Comparison of ENCODE assay signal across 29 cellular contexts in the genomic region with DNA sequence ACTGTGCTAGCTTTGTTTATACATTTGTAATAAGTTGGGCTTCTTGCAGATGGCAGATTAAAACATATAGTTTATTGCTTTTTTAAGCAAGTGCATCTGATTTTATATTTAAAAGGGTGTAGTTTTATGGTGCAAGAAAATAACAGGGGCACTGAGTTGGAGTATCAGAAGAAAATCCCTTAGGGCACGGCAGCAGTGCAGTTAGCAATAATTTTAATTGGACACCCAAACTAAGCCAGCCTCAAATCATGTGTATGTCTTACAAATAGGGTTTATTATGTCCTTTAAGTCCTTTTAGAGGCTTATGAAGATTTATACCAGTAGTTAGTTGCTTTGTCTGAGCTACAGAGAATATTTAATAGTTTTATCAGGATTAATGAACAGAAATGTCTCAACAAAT. TPM values are rescaled to one million over a fixed set of nuclear protein-coding genes. Genes with fewer than 3 reads are reported as not detected.
"Had no signal": no experiment of that assay in that cellular context is flagged by ENCODE, and none has a peak within 500 bp of the region (broad histone marks: within the 10 kb centered on the region; RNA-seq: fewer than 3 reads in every experiment).

No MANE protein-coding gene starts in this region.

- H3K9me3 ChIP-seq: esophagus muscularis mucosa, gastrocnemius medialis, heart left ventricle had no signal

- H3K36me3 ChIP-seq: brain microvascular endothelial cell, esophagus muscularis mucosa, gastrocnemius medialis, heart left ventricle had no signal

- H3K4me1 ChIP-seq: esophagus muscularis mucosa, foreskin keratinocyte, gastrocnemius medialis, heart left ventricle had no signal

- H3K9me3 Mint-ChIP-seq: activated CD8-positive, alpha-beta T cell treated with anti-CD3 and anti-CD28 coated beads for 36 hours; activated T-cell treated with anti-CD3 and anti-CD28 coated beads, Interleukin-2, amount 50 U/mL, for 4 hours; activated T-helper 17 cell treated with anti-CD3 and anti-CD28 coated beads, Interleukin-2, amount 50 U/mL, for 72 hours; central memory CD8-positive, alpha-beta T cell; dendritic cell treated with granulocyte-macrophage colony-stimulating factor and Interleukin-4, amounts not matched to agents 40 ng/mL and 50 ng/mL, for 4 days had no signal

- DNase-seq: activated B cell treated with CpG ODN at 0.5 μM for 24 hours; activated CD4-positive, alpha-beta T cell treated with anti-CD3 and anti-CD28 coated beads for 48 hours; activated CD4-positive, alpha-beta T cell treated with anti-CD3 and anti-CD28 coated beads, Interleukin-2, amount 50 U/mL, for 1 hour; activated CD4-positive, alpha-beta T cell treated with anti-CD3 and anti-CD28 coated beads, Interleukin-2, amount 50 U/mL, for 48 hours; activated CD8-positive, alpha-beta memory T cell treated with anti-CD3 and anti-CD28 coated beads for 24 hours; activated CD8-positive, alpha-beta T cell treated with anti-CD3 and anti-CD28 coated beads for 36 hours; activated effector memory CD4-positive, alpha-beta T cell treated with Interleukin-2 at 50 U/mL for 16 hours; activated gamma-delta T cell treated with Interleukin-2 at 50 U/mL for 16 hours; activated naive CD4-positive, alpha-beta T cell treated with anti-CD3 and anti-CD28 coated beads, Interleukin-2, amount 50 U/mL, for 16 hours; activated naive CD4-positive, alpha-beta T cell treated with Interleukin-2 at 50 U/mL for 16 hours; activated T-cell treated with anti-CD3 and anti-CD28 coated beads, Interleukin-2, amount 50 U/mL, for 4 hours; amniotic stem cell; anterior cingulate cortex; brain microvascular endothelial cell; dorsolateral prefrontal cortex; effector memory CD4-positive, alpha-beta T cell; erythroblast; foreskin keratinocyte; gastrocnemius medialis; glutamatergic neuron; heart left ventricle; T-helper 2 cell had no signal

- H3K4me1 Mint-ChIP-seq: activated B cell treated with CpG ODN at 0.5 μM for 24 hours; activated T-helper 17 cell treated with anti-CD3 and anti-CD28 coated beads, Interleukin-2, amount 50 U/mL, for 72 hours; central memory CD8-positive, alpha-beta T cell had no signal

- H3K27ac ChIP-seq: brain microvascular endothelial cell, coronary artery, dorsolateral prefrontal cortex, esophagus muscularis mucosa, foreskin keratinocyte, gastrocnemius medialis, heart left ventricle had no signal

- H3K27ac Mint-ChIP-seq: activated B cell treated with CpG ODN at 0.5 μM for 24 hours; activated CD8-positive, alpha-beta T cell treated with anti-CD3 and anti-CD28 coated beads for 36 hours; activated naive CD8-positive, alpha-beta T cell; activated T-helper 17 cell treated with anti-CD3 and anti-CD28 coated beads, Interleukin-2, amount 50 U/mL, for 72 hours; dendritic cell treated with granulocyte-macrophage colony-stimulating factor and Interleukin-4, amounts not matched to agents 40 ng/mL and 50 ng/mL, for 4 days had no signal

- H3K4me3 Mint-ChIP-seq: activated B cell treated with CpG ODN at 0.5 μM for 24 hours; activated CD8-positive, alpha-beta T cell treated with anti-CD3 and anti-CD28 coated beads for 36 hours; activated naive CD8-positive, alpha-beta T cell; activated T-cell treated with anti-CD3 and anti-CD28 coated beads, Interleukin-2, amount 50 U/mL, for 4 hours; activated T-helper 17 cell treated with anti-CD3 and anti-CD28 coated beads, Interleukin-2, amount 50 U/mL, for 72 hours; central memory CD8-positive, alpha-beta T cell; dendritic cell treated with granulocyte-macrophage colony-stimulating factor and Interleukin-4, amounts not matched to agents 40 ng/mL and 50 ng/mL, for 4 days had no signal

- H3K27me3 Mint-ChIP-seq: activated B cell treated with CpG ODN at 0.5 μM for 24 hours; activated CD8-positive, alpha-beta T cell treated with anti-CD3 and anti-CD28 coated beads for 36 hours; activated naive CD8-positive, alpha-beta T cell; activated T-helper 17 cell treated with anti-CD3 and anti-CD28 coated beads, Interleukin-2, amount 50 U/mL, for 72 hours; central memory CD8-positive, alpha-beta T cell; dendritic cell treated with granulocyte-macrophage colony-stimulating factor and Interleukin-4, amounts not matched to agents 40 ng/mL and 50 ng/mL, for 4 days had no signal

- H3K4me3 ChIP-seq: coronary artery, dorsolateral prefrontal cortex, esophagus muscularis mucosa, gastrocnemius medialis, heart left ventricle had no signal

- H3K36me3 Mint-ChIP-seq: activated naive CD8-positive, alpha-beta T cell had no signal

- ATAC-seq: activated CD4-positive, CD25-positive, alpha-beta regulatory T cell treated with anti-CD3 and anti-CD28 coated beads, Interleukin-2, amount 50 U/mL, for 24 hours; activated CD8-positive, alpha-beta T cell treated with anti-CD3 and anti-CD28 coated beads for 36 hours; activated T-cell treated with anti-CD3 and anti-CD28 coated beads, Interleukin-2, amount 50 U/mL, for 4 hours; activated T-helper 17 cell treated with anti-CD3 and anti-CD28 coated beads, Interleukin-2, amount 50 U/mL, for 72 hours; foreskin keratinocyte; gastrocnemius medialis; heart left ventricle had no signal

RNA-seq across cellular contexts. Expression of a gene that starts 57.4 kb away (rescaled TPM):
- total RNA-seq: activated B cell treated with CpG ODN at 0.5 μM for 24 hours; activated CD8-positive, alpha-beta T cell treated with anti-CD3 and anti-CD28 coated beads for 36 hours; activated T-helper 17 cell treated with anti-CD3 and anti-CD28 coated beads, Interleukin-2, amount 50 U/mL, for 72 hours had no signal
